ENCODE assay signal across 15 cellular contexts in genomic region chr2:76197428-76197827, GRCh38.
DNase-seq lines count a peak whose midpoint lies in the region; ATAC-seq, FAIRE-seq and TF ChIP-seq lines count a peak whose summit lies in the region.
"Had no signal": no experiment of that assay in that cellular context is flagged by ENCODE, and none has a peak within 500 bp of the region (broad histone marks: within the 10 kb centered on the region; RNA-seq: fewer than 3 reads in every experiment).

No MANE protein-coding gene starts in this region.

- ATAC-seq in HepG2 (peak; percentile 48; the same call in 2 of the 3 replicates), right lobe of liver (no peak), SK-N-SH treated with all-trans-retinoic acid at 6 μM for 48 hours (no peak)
- no peak for ATAC-seq in natural killer cell treated with Interleukin-12 subunit alpha and Interleukin-12 subunit beta and Interleukin-15 and Interleukin-18, amount 100 ng/mL, for 72 hours
- ATAC-seq: CD8-positive, alpha-beta T cell had no signal

- FAIRE-seq in HepG2 (lab: Jason Lieb, UNC): no peak
- FAIRE-seq: D721Med, GM12891 had no signal

- no peak for TF ChIP-seq CTCF in HepG2 (CRISPR knock-in tag; IDR thresholded peaks at IDR 0.05)
- no peak for TF ChIP-seq CTCF in right lobe of liver (IDR thresholded peaks at IDR 0.05)
- no peak for TF ChIP-seq CTCF in OCI-LY3 (IDR thresholded peaks at IDR 0.05; ENCODE audit: low read depth, low read length)

- H3K4me1 ChIP-seq in HepG2 (ENCODE audit: insufficient read depth, low read length): peaks cover 28% of the 10 kb centered on the region
- no peaks in the 10 kb centered on the region for H3K4me1 ChIP-seq in right lobe of liver
- H3K4me1 ChIP-seq in OCI-LY3 (ENCODE audit: low read length): peaks cover 7% of the 10 kb centered on the region; the same call in 1 of the 2 replicates
- peaks cover 2% of the 10 kb centered on the region for H3K4me1 ChIP-seq in mesendoderm (ENCODE audit: control insufficient read depth, low read depth, low read length)
- H3K4me1 ChIP-seq: SJSA1 had no signal

- no peaks in the 10 kb centered on the region for H3K27me3 ChIP-seq in HepG2 (ENCODE audit: control insufficient read depth in 1 of 2, insufficient read depth in 2 of 2, low read length in 2 of 2)
- no peaks in the 10 kb centered on the region for H3K27me3 ChIP-seq in right lobe of liver
- no peaks in the 10 kb centered on the region for H3K27me3 ChIP-seq in OCI-LY3 (ENCODE audit: low read depth, low read length)
- no peaks in the 10 kb centered on the region for H3K27me3 ChIP-seq in mesendoderm (ENCODE audit: insufficient read depth, low read length, poor library complexity)
- H3K27me3 ChIP-seq: SJSA1 had no signal

- H3K79me2 ChIP-seq in HepG2 (ENCODE audit: insufficient read depth, low read length) (no peaks in the 10 kb centered on the region), OCI-LY3 (ENCODE audit: low read length) (no peaks in the 10 kb centered on the region), mesendoderm (ENCODE audit: control insufficient read depth, insufficient read depth, low read length) (no peaks in the 10 kb centered on the region)

- H2AK5ac ChIP-seq in mesendoderm (ENCODE audit: low read length): no peak overlapping the region

- H3K36me3 ChIP-seq in HepG2 (replicated peaks in 1 of 2; ENCODE audit: control insufficient read depth in 1 of 2, insufficient read depth in 2 of 2, low read length in 2 of 2): no peaks in the 10 kb centered on the region
- H3K36me3 ChIP-seq in right lobe of liver: no peaks in the 10 kb centered on the region
- H3K36me3 ChIP-seq in OCI-LY3 (replicated peaks; ENCODE audit: low read depth, low read length): no peaks in the 10 kb centered on the region
- H3K36me3 ChIP-seq in mesendoderm (ENCODE audit: control insufficient read depth, insufficient read depth, low read length): no peaks in the 10 kb centered on the region
- H3K36me3 ChIP-seq: SJSA1 had no signal

- H4K5ac ChIP-seq in mesendoderm (ENCODE audit: low read length): no peak overlapping the region

- H3K9ac ChIP-seq in HepG2 (ENCODE audit: insufficient read depth, low read depth, low read length): no peak overlapping the region
- no peak overlapping the region for H3K9ac ChIP-seq in OCI-LY3 (ENCODE audit: low read length)
- H3K9ac ChIP-seq in mesendoderm (ENCODE audit: low read length): no peak overlapping the region

- no peak for DNase-seq in HepG2 (ENCODE audit: low spot score)
- DNase-seq in right lobe of liver: no peak
- DNase-seq in mesendoderm: peak; percentile 30
- no peak for DNase-seq in activated CD4-positive, alpha-beta T cell treated with anti-CD3 and anti-CD28 coated beads, Interleukin-2, amount 50 U/mL, for 48 hours
- DNase-seq in stimulated activated CD8-positive, alpha-beta memory T cell treated with anti-CD3 and anti-CD28 coated beads, Interleukin-4, amount 100 ng/mL, for 48 hours: no peak
- no peak for DNase-seq in natural killer cell treated with Interleukin-12 subunit alpha and Interleukin-12 subunit beta and Interleukin-15 and Interleukin-18, amount 100 ng/mL, for 72 hours (ENCODE audit: low spot score)
- DNase-seq: 8988T, GDM1 had no signal

- no TSS peak for BruUV-seq in HepG2 (replicated peaks; lab: Mats Ljungman, UMichigan)

- in situ Hi-C loops in HepG2 (cut with HindIII; ENCODE audit: extremely low pct_ligation_motif_present, low pct_unique_long_range_greater_than_20kb): no loop called here

- WGBS in HepG2 (ENCODE audit: low lambda C conversion rate): 57% methylated on average over 9 of the region's 9 CpGs
- WGBS in right lobe of liver (ENCODE audit: insufficient coverage, low coverage, low lambda C conversion rate, missing lambda C conversion rate): 57% methylated on average over 9 of the region's 9 CpGs
- WGBS in mesendoderm (ENCODE audit: extremely low coverage, insufficient coverage, low lambda C conversion rate): no CpG with 5 or more reads among the region's 9 CpGs

- peak overlapping the region; percentile 19 for H2BK5ac ChIP-seq in mesendoderm (ENCODE audit: low read length)

- no peak overlapping the region for H2BK120ac ChIP-seq in mesendoderm (ENCODE audit: low read depth, low read length)

- no peaks in the 10 kb centered on the region for H3K27me3 Mint-ChIP-seq in natural killer cell treated with Interleukin-12 subunit alpha and Interleukin-12 subunit beta and Interleukin-15 and Interleukin-18, amount 100 ng/mL, for 72 hours

- H3K4me3 Mint-ChIP-seq in natural killer cell treated with Interleukin-12 subunit alpha and Interleukin-12 subunit beta and Interleukin-15 and Interleukin-18, amount 100 ng/mL, for 72 hours: no peak overlapping the region
- H3K4me3 Mint-ChIP-seq: CD8-positive, alpha-beta T cell had no signal

- H3K4me2 ChIP-seq in HepG2 (ENCODE audit: low read depth, low read length) (peak overlapping the region; percentile 26), OCI-LY3 (ENCODE audit: low read length) (peak overlapping the region; percentile 54), mesendoderm (ENCODE audit: low read length) (no peak overlapping the region)
- H3K4me2 ChIP-seq: PC-9 had no signal

- H3K9me3 ChIP-seq in HepG2 (ENCODE audit: low read length): no peaks in the 10 kb centered on the region
- H3K9me3 ChIP-seq in right lobe of liver: no peaks in the 10 kb centered on the region
- no peaks in the 10 kb centered on the region for H3K9me3 ChIP-seq in OCI-LY3 (ENCODE audit: insufficient read depth, low read length)
- H3K9me3 ChIP-seq: SJSA1 had no signal

- H3K4me1 Mint-ChIP-seq in natural killer cell treated with Interleukin-12 subunit alpha and Interleukin-12 subunit beta and Interleukin-15 and Interleukin-18, amount 100 ng/mL, for 72 hours (ENCODE audit: low read depth in 2 of 2): no peaks in the 10 kb centered on the region

- H3K4me3 ChIP-seq in HepG2 (replicated peaks in 1 of 3; ENCODE audit: insufficient read depth in 1 of 3, low read depth in 2 of 3, low read length in 3 of 3): no peak overlapping the region
- H3K4me3 ChIP-seq in right lobe of liver: no peak overlapping the region
- H3K4me3 ChIP-seq in OCI-LY3 (ENCODE audit: low read length): peak overlapping the region; percentile 52
- H3K4me3 ChIP-seq in mesendoderm (ENCODE audit: low read length): no peak overlapping the region
- H3K4me3 ChIP-seq: PC-9, SJSA1 had no signal

- H3K36me3 Mint-ChIP-seq in natural killer cell treated with Interleukin-12 subunit alpha and Interleukin-12 subunit beta and Interleukin-15 and Interleukin-18, amount 100 ng/mL, for 72 hours: peaks cover 3% of the 10 kb centered on the region
- H3K36me3 Mint-ChIP-seq: CD8-positive, alpha-beta T cell had no signal

- peak overlapping the region; percentile 54 for H3K56ac ChIP-seq in mesendoderm (ENCODE audit: low read length)

- H2BK15ac ChIP-seq in mesendoderm (replicated peaks; ENCODE audit: low read depth): no peak overlapping the region

- H4K8ac ChIP-seq in mesendoderm (ENCODE audit: low read depth, low read length): no peak overlapping the region

- TF ChIP-seq EP300 in HepG2 (IDR thresholded peaks at IDR 0.05; ENCODE audit: low read depth in 2 of 2, low read length in 2 of 2): no peak
- no peak for TF ChIP-seq EP300 in HepG2 (CRISPR knock-in tag; IDR thresholded peaks at IDR 0.05; ENCODE audit: borderline replicate concordance)

- H3K18ac ChIP-seq in mesendoderm (ENCODE audit: low read length): no peak overlapping the region

- H3K27ac ChIP-seq in HepG2 (ENCODE audit: extremely low read length, insufficient read depth, low read length): no peak overlapping the region
- no peak overlapping the region for H3K27ac ChIP-seq in right lobe of liver
- H3K27ac ChIP-seq in OCI-LY3 (ENCODE audit: low read length): no peak overlapping the region
- no peak overlapping the region for H3K27ac ChIP-seq in mesendoderm (ENCODE audit: low read depth, low read length)
- H3K27ac ChIP-seq: PC-9, SJSA1 had no signal

- H3K79me1 ChIP-seq in mesendoderm (ENCODE audit: low read length): no peaks in the 10 kb centered on the region

- H4K20me1 ChIP-seq in HepG2 (ENCODE audit: insufficient read depth, low read length) (no peaks in the 10 kb centered on the region), OCI-LY3 (ENCODE audit: insufficient read depth, low read length) (no peaks in the 10 kb centered on the region)

- POLR2A ChIA-PET in HepG2 (lab: Yijun Ruan, JAX): no interaction called here

- intact Hi-C loops in HepG2 (cut with micrococcal nuclease; ENCODE audit: unreplicated experiment): loop anchor here (1.0 kb wide), 1 partner anchor 54 kb away; no protein-coding TSS in a partner anchor
- intact Hi-C loops in right lobe of liver (cut with DNase I): loop anchor here in 1 of 2 donors (5.0 kb wide), 1 partner anchor 405 kb away; no protein-coding TSS in a partner anchor

- peaks cover 2% of the 10 kb centered on the region for H3K9me3 Mint-ChIP-seq in natural killer cell treated with Interleukin-12 subunit alpha and Interleukin-12 subunit beta and Interleukin-15 and Interleukin-18, amount 100 ng/mL, for 72 hours

- CTCF ChIA-PET in HepG2 (lab: Yijun Ruan, JAX; ENCODE audit: low intra/inter-chr PET ratio, low total read pairs): interaction anchor here (3.2 kb wide), 1 partner anchor 402 kb away, joined by 23 read pairs; no protein-coding TSS in a partner anchor

- peak overlapping the region; percentile 70 for H2AFZ ChIP-seq in HepG2 (ENCODE audit: low read length)
- H2AFZ ChIP-seq in OCI-LY3 (ENCODE audit: low read depth, low read length): peak overlapping the region; percentile 76; the same call in 1 of the 2 replicates
- H2AFZ ChIP-seq: PC-9 had no signal

- H3K23ac ChIP-seq in mesendoderm (ENCODE audit: low read length): no peak overlapping the region

- H3K4ac ChIP-seq in mesendoderm (ENCODE audit: low read depth, low read length): no peak overlapping the region

- H3K27ac Mint-ChIP-seq in natural killer cell treated with Interleukin-12 subunit alpha and Interleukin-12 subunit beta and Interleukin-15 and Interleukin-18, amount 100 ng/mL, for 72 hours: no peak overlapping the region
- H3K27ac Mint-ChIP-seq: CD8-positive, alpha-beta T cell had no signal

- TF ChIP-seq POLR2A in HepG2 (IDR thresholded peaks at IDR 0.05; ENCODE audit: insufficient read depth in 1 of 2, low read depth in 2 of 2, low read length in 2 of 2) (no peak), right lobe of liver (IDR thresholded peaks at IDR 0.05) (no peak)

- TF ChIP-seq RAD21 in HepG2 (CRISPR knock-in tag; IDR thresholded peaks at IDR 0.05): no peak

TF ChIP-seq in HepG2, 621 proteins besides CTCF, POLR2A, EP300 and RAD21 (continues in another document):
- TF ChIP-seq GATA4 (IDR thresholded peaks at IDR 0.05; ENCODE audit: borderline replicate concordance, low read depth) (no peak), ZNF570 (CRISPR knock-in tag; IDR thresholded peaks at IDR 0.05; ENCODE audit: borderline replicate concordance) (no peak), MEIS1 (CRISPR knock-in tag; IDR thresholded peaks at IDR 0.05; ENCODE audit: borderline replicate concordance) (no peak)

TF ChIP-seq in SK-N-SH treated with all-trans-retinoic acid at 6 μM for 48 hours, 23 proteins besides CTCF, POLR2A, EP300 and RAD21 (continues in another document):
- no peak for TF ChIP-seq ZFP30 (CRISPR knock-in tag; IDR thresholded peaks at IDR 0.05)
- no peak for TF ChIP-seq ZFP3 (CRISPR knock-in tag; IDR thresholded peaks at IDR 0.05)
- TF ChIP-seq TOX (CRISPR knock-in tag; IDR thresholded peaks at IDR 0.05; ENCODE audit: borderline replicate concordance): no peak
- TF ChIP-seq RARB (CRISPR knock-in tag; IDR thresholded peaks at IDR 0.05): no peak
- no peak for TF ChIP-seq ARNTL (CRISPR knock-in tag; IDR thresholded peaks at IDR 0.05; ENCODE audit: borderline replicate concordance, low read depth)
- no peak for TF ChIP-seq ZNF565 (CRISPR knock-in tag; conservative IDR thresholded peaks at IDR 0.05; ENCODE audit: low read depth)
